Comparison of ENCODE assay signal across 8 cellular contexts in genomic region chr6:37137881-37138568, GRCh38. TPM values are rescaled to one million over a fixed set of nuclear protein-coding genes. Genes with fewer than 3 reads are reported as not detected.
A peak's percentile ranks its signal among the peaks of the same experiment; 100 is the strongest.
DNase-seq lines count a peak whose midpoint lies in the region; ATAC-seq and TF ChIP-seq lines count a peak whose summit lies in the region.

No MANE protein-coding gene starts in this region.

- peak overlapping the region; percentile 100 for H3K27ac ChIP-seq in GM23338 (ENCODE audit: low read depth)
- H3K27ac ChIP-seq in SK-N-SH (ENCODE audit: low read depth in 2 of 2, low read length in 1 of 2) = peak overlapping the region; percentile 80 to 99
- peak overlapping the region; percentile 19 to 58 for H3K27ac ChIP-seq in esophagus (ENCODE audit: low read depth in 2 of 2, low read length in 1 of 2)
- peak overlapping the region; percentile 88 for H3K27ac ChIP-seq in trophoblast cell (ENCODE audit: low read depth, low read length)
- no peak overlapping the region for H3K27ac ChIP-seq in right cardiac atrium (ENCODE audit: low read length)

- H3K27ac Mint-ChIP-seq in GM23338 = peak overlapping the region; percentile 99

- no peak; a peak in 1 of 4 replicates for TF ChIP-seq EP300 in SK-N-SH (IDR thresholded peaks at IDR 0.05; ENCODE audit: borderline replicate concordance in 1 of 2, low read depth in 1 of 2, low read length in 1 of 2)

- H4K91ac ChIP-seq in trophoblast cell (ENCODE audit: low read depth, low read length) = peak overlapping the region; percentile 49

- POLR2A ChIA-PET in SK-N-SH (lab: Yijun Ruan, JAX) = no interaction called here

- H3K4me1 Mint-ChIP-seq in GM23338 = peaks cover 63% of the 10 kb centered on the region

- H3K4me3 Mint-ChIP-seq in GM23338 = peak overlapping the region; percentile 94

- H3K4me1 ChIP-seq in GM23338 (ENCODE audit: insufficient read depth) (peaks cover 48% of the 10 kb centered on the region), SK-N-SH (ENCODE audit: control insufficient read depth in 1 of 2, insufficient read depth in 2 of 2, low read depth in 1 of 2, low read length in 1 of 2) (peaks cover 16 to 57% of the 10 kb centered on the region in 2 experiments), esophagus (ENCODE audit: control insufficient read depth in 2 of 2, insufficient read depth in 2 of 2, low read length in 1 of 2) (peaks cover 0 to 6% of the 10 kb centered on the region in 2 donors), trophoblast cell (ENCODE audit: control insufficient read depth in 1 of 2, insufficient read depth in 2 of 2, low read length in 2 of 2) (peaks cover 34% of the 10 kb centered on the region in 2 experiments), right cardiac atrium (ENCODE audit: control insufficient read depth, insufficient read depth, low read length) (peaks cover 4% of the 10 kb centered on the region)

- intact Hi-C loops in right cardiac atrium (cut with DNase I) = no loop called here

- H3K79me1 ChIP-seq in trophoblast cell (ENCODE audit: low read length) = peaks cover 31% of the 10 kb centered on the region

- H3K4me3 ChIP-seq in GM23338 (peak overlapping the region; percentile 70), SK-N-SH (ENCODE audit: low read depth in 2 of 2, low read length in 1 of 2) (peak overlapping the region in 1 of 2 experiments; percentile 31; a peak in 2 of 4 replicates), esophagus (ENCODE audit: low read depth in 1 of 2, low read length in 2 of 2) (no peak overlapping the region), trophoblast cell (ENCODE audit: low read depth, low read length) (no peak overlapping the region), right cardiac atrium (ENCODE audit: low read length) (no peak overlapping the region)

- peaks cover 5% of the 10 kb centered on the region; the same call in 1 of the 2 replicates for H3F3A ChIP-seq in GM23338 (replicated peaks; ENCODE audit: low read depth)
- H3F3A ChIP-seq in SK-N-SH (replicated peaks; ENCODE audit: insufficient read depth) = peaks cover 43% of the 10 kb centered on the region

- H3K9me2 ChIP-seq in GM23338 (ENCODE audit: insufficient read depth) = no peaks in the 10 kb centered on the region
- no peaks in the 10 kb centered on the region for H3K9me2 ChIP-seq in SK-N-SH

- no peak overlapping the region for H4K12ac ChIP-seq in trophoblast cell (ENCODE audit: low read depth, low read length)

- no peak overlapping the region for H4K8ac ChIP-seq in trophoblast cell (ENCODE audit: low read depth, low read length)

- H3K23ac ChIP-seq in trophoblast cell (ENCODE audit: low read length) = no peak overlapping the region

- peaks cover 40% of the 10 kb centered on the region for H3K36me3 Mint-ChIP-seq in GM23338 (ENCODE audit: low read depth)

- 50% methylated on average over 13 of the region's 13 CpGs for WGBS in SK-N-SH (ENCODE audit: low lambda C conversion rate)
- WGBS in esophagus, 2 donors = 78 to 82% methylated on average over 13 of the region's 13 CpGs
- WGBS in trophoblast cell (ENCODE audit: extremely low coverage, insufficient coverage, insufficient read length) = no CpG with 5 or more reads among the region's 13 CpGs
- 72% methylated on average over 13 of the region's 13 CpGs for WGBS in right cardiac atrium

- no peak for TF ChIP-seq CTCF in GM23338 (conservative IDR thresholded peaks at IDR 0.05; ENCODE audit: low read depth in 2 of 2)
- no peak for TF ChIP-seq CTCF in SK-N-SH (IDR thresholded peaks at IDR 0.05)

- H3K4ac ChIP-seq in trophoblast cell (ENCODE audit: low read depth, low read length) = no peak overlapping the region

- H2AFZ ChIP-seq in GM23338 = no peak overlapping the region
- H2AFZ ChIP-seq in SK-N-SH (ENCODE audit: low read depth) = no peak overlapping the region
- H2AFZ ChIP-seq in trophoblast cell (ENCODE audit: insufficient read depth, low read length, poor library complexity) = no peak overlapping the region

- no peak overlapping the region for H3K14ac ChIP-seq in trophoblast cell (ENCODE audit: low read length)

- H3K9me3 Mint-ChIP-seq in GM23338 = peaks cover 6% of the 10 kb centered on the region

- H2BK5ac ChIP-seq in trophoblast cell (ENCODE audit: low read depth, low read length, poor library complexity) = peak overlapping the region; percentile 77

- H3K79me2 ChIP-seq in GM23338 (replicated peaks; ENCODE audit: insufficient read depth) (peaks cover 52% of the 10 kb centered on the region), SK-N-SH (ENCODE audit: insufficient read depth) (no peaks in the 10 kb centered on the region), trophoblast cell (ENCODE audit: control insufficient read depth, insufficient read depth, low read length, poor library complexity) (no peaks in the 10 kb centered on the region)

- peak overlapping the region; percentile 43 for H2BK12ac ChIP-seq in trophoblast cell (ENCODE audit: low read length)

- no peaks in the 10 kb centered on the region for H4K20me1 ChIP-seq in GM23338 (replicated peaks; ENCODE audit: insufficient read depth)
- no peaks in the 10 kb centered on the region for H4K20me1 ChIP-seq in SK-N-SH (ENCODE audit: insufficient read depth)

- no peak overlapping the region for H2AK5ac ChIP-seq in trophoblast cell (ENCODE audit: low read length)

- CTCF ChIA-PET in SK-N-SH (lab: Yijun Ruan, JAX) = interaction anchor here (1.0 kb wide), 1 partner anchor 34 kb away, joined by 3 read pairs; no protein-coding TSS in a partner anchor

- H3K18ac ChIP-seq in trophoblast cell (ENCODE audit: low read length) = no peak overlapping the region

- peak overlapping the region; percentile 80 for H2BK120ac ChIP-seq in trophoblast cell (ENCODE audit: insufficient read depth, low read length, poor library complexity)

- H3K27me3 Mint-ChIP-seq in GM23338 (ENCODE audit: insufficient read depth, low read depth, poor library complexity) = peaks cover 14% of the 10 kb centered on the region

- H3K27me3 ChIP-seq in GM23338 (ENCODE audit: insufficient read depth) = no peaks in the 10 kb centered on the region
- H3K27me3 ChIP-seq in SK-N-SH (ENCODE audit: insufficient read depth) = no peaks in the 10 kb centered on the region
- no peaks in the 10 kb centered on the region for H3K27me3 ChIP-seq in esophagus (ENCODE audit: control insufficient read depth in 1 of 2, insufficient read depth in 2 of 2, low read length in 2 of 2)
- H3K27me3 ChIP-seq in trophoblast cell (ENCODE audit: insufficient read depth, low read length) = no peaks in the 10 kb centered on the region
- H3K27me3 ChIP-seq in right cardiac atrium (ENCODE audit: control insufficient read depth, insufficient read depth) = no peaks in the 10 kb centered on the region

- TF ChIP-seq RAD21 in SK-N-SH (IDR thresholded peaks at IDR 0.05; ENCODE audit: low read length) = no peak

- peak overlapping the region; percentile 69 for H3K4me2 ChIP-seq in GM23338
- peak overlapping the region; percentile 72 for H3K4me2 ChIP-seq in SK-N-SH
- peak overlapping the region; percentile 53 for H3K4me2 ChIP-seq in trophoblast cell (ENCODE audit: low read length)

- H3K9me3 ChIP-seq in SK-N-SH (no peaks in the 10 kb centered on the region), esophagus (ENCODE audit: control insufficient read depth in 2 of 2, insufficient read depth in 1 of 2, low read depth in 1 of 2, low read length in 1 of 2) (no peaks in the 10 kb centered on the region), trophoblast cell (ENCODE audit: insufficient read depth, low read depth, low read length) (no peaks in the 10 kb centered on the region), right cardiac atrium (ENCODE audit: control insufficient read depth, low read length) (no peaks in the 10 kb centered on the region)

- DNase-seq in GM23338 (ENCODE audit: low spot score) = no peak
- no peak for DNase-seq in SK-N-SH
- peak; percentile 55 to 74 for DNase-seq in trophoblast cell
- DNase-seq in NCI-H82 treated with DMSO at 0.1 percent for 48 hours (lab: John Stamatoyannopoulos, UW; ENCODE audit: unreplicated experiment) = no peak
- no peak for DNase-seq in middle frontal gyrus (ENCODE audit: extremely low spot score, low spot score)
- no peak for DNase-seq in right cardiac atrium

- peak overlapping the region; percentile 92 for H3K9ac ChIP-seq in SK-N-SH
- no peak overlapping the region for H3K9ac ChIP-seq in trophoblast cell (ENCODE audit: low read length)

- no peaks in the 10 kb centered on the region; the same call in 1 of the 2 replicates for H3K36me3 ChIP-seq in GM23338 (ENCODE audit: insufficient read depth)
- no peaks in the 10 kb centered on the region for H3K36me3 ChIP-seq in SK-N-SH (replicated peaks in 1 of 2; ENCODE audit: control insufficient read depth in 1 of 2, insufficient read depth in 2 of 2, low read length in 1 of 2)
- no peaks in the 10 kb centered on the region for H3K36me3 ChIP-seq in esophagus (ENCODE audit: control insufficient read depth in 2 of 2, insufficient read depth in 2 of 2, low read length in 1 of 2)
- no peaks in the 10 kb centered on the region for H3K36me3 ChIP-seq in trophoblast cell (ENCODE audit: control insufficient read depth in 1 of 2, insufficient read depth in 2 of 2, low read length in 2 of 2)

- ATAC-seq in GM23338 (peak; percentile 44; the same call in 2 of the 3 replicates), GM18498 (IDR thresholded peaks at IDR 0.05; ENCODE audit: unreplicated experiment) (no peak), right cardiac atrium (no peak)

TF ChIP-seq in GM23338, 12 proteins besides CTCF, POLR2A, EP300 and RAD21 (continues in another document):
- peak; percentile 85 for TF ChIP-seq NANOG (IDR thresholded peaks at IDR 0.05; ENCODE audit: borderline replicate concordance)

TF ChIP-seq in SK-N-SH, 30 proteins besides CTCF, POLR2A, EP300 and RAD21 (continues in another document):
- TF ChIP-seq CHD2 (IDR thresholded peaks at IDR 0.05; ENCODE audit: low read length, partially characterized antibody) = no peak
- TF ChIP-seq TEAD4 (IDR thresholded peaks at IDR 0.05; ENCODE audit: borderline replicate concordance, insufficient read depth) = peak; percentile 22; the same call in 1 of the 2 replicates
- TF ChIP-seq POLR2AphosphoS5 (IDR thresholded peaks at IDR 0.05; ENCODE audit: low read depth, low read length) = no peak
- no peak for TF ChIP-seq USF2 (IDR thresholded peaks at IDR 0.05; ENCODE audit: borderline replicate concordance, low read depth, low read length)

RNA-seq across cellular contexts. Expression of gene PIM1, which starts 31.9 kb away (rescaled TPM):
- total RNA-seq in GM23338 (2014; rRNA removed; shearing (Covaris generic)) = 64.0 and 74.2 TPM in 2 replicates
- polyA plus RNA-seq in GM23338 (2016; fragmentation: Nextera tagmentation; extraction: Ambion mirVana) (43.7 and 46.0 TPM in 2 replicates), SK-N-SH (2012; rRNA removed) (33.9 and 35.3 TPM in 2 replicates), esophagus (100 to 1,000 TPM; 174 to 178 TPM), right cardiac atrium (44.2 TPM)
- polyA plus RNA-seq in SK-N-SH (2012; cell fraction: cytosol; rRNA removed) = 18.9 and 20.6 TPM in 2 replicates
- 90.2 and 138 TPM in 2 replicates for polyA plus RNA-seq in SK-N-SH (2012; cell fraction: nucleus; rRNA removed)
- polyA plus RNA-seq in trophoblast cell (2013) = 11.8 and 13.2 TPM in 2 replicates
- 10 to 100 TPM; 22.5 to 72.5 (median 32.1) TPM for total RNA-seq in right cardiac atrium

Comparison
In these comparisons a context has a peak if more than half of its experiments do, and no peak if none do; other contexts are left out.
1. DNase-seq: peak in trophoblast cell (2 of 2); none in GM23338 (single experiment), SK-N-SH (single experiment), NCI-H82 treated with DMSO at 0.1 percent for 48 hours (single experiment), middle frontal gyrus (single experiment) and right cardiac atrium (0 of 3).
2. Peak in every context shown above with its lines, with median percentiles within 50 percentile points of each other: H3K4me2 ChIP-seq.